ENCODE assay signal across 7 cellular contexts in genomic region chr6:118810420-118811027, GRCh38.
A peak's percentile ranks its signal among the peaks of the same experiment; 100 is the strongest.
DNase-seq lines count a peak whose midpoint lies in the region; ATAC-seq lines count a peak whose summit lies in the region.

No MANE protein-coding gene starts in this region.

- CTCF ChIA-PET in activated CD4-positive, alpha-beta T cell treated with anti-CD3 and anti-CD28 coated beads, Interleukin-2, amount 10 ng/mL, durations not matched to agents 7 days and 5 days (lab: Charles Lee), result interaction anchor here (1.0 to 1.4 kb wide), 5 partner anchors 10 to 354 kb away, joined by 3 read pairs; no protein-coding TSS in a partner anchor

- no peaks in the 10 kb centered on the region for H3K27me3 Mint-ChIP-seq in activated CD4-positive, alpha-beta T cell treated with anti-CD3 and anti-CD28 coated beads, Interleukin-2, amount 10 ng/mL, durations not matched to agents 7 days and 5 days
- H3K27me3 Mint-ChIP-seq in naive B cell, result no peaks in the 10 kb centered on the region

- peaks cover 15% of the 10 kb centered on the region for H3K9me3 Mint-ChIP-seq in activated CD4-positive, alpha-beta T cell treated with anti-CD3 and anti-CD28 coated beads, Interleukin-2, amount 10 ng/mL, durations not matched to agents 7 days and 5 days
- H3K9me3 Mint-ChIP-seq in naive B cell, result no peaks in the 10 kb centered on the region

- peak overlapping the region; percentile 91 for H3K27ac Mint-ChIP-seq in activated CD4-positive, alpha-beta T cell treated with anti-CD3 and anti-CD28 coated beads, Interleukin-2, amount 10 ng/mL, durations not matched to agents 7 days and 5 days
- H3K27ac Mint-ChIP-seq in naive B cell, result peak overlapping the region; percentile 89 to 98 (median 95)

- H3K4me3 Mint-ChIP-seq in activated CD4-positive, alpha-beta T cell treated with anti-CD3 and anti-CD28 coated beads, Interleukin-2, amount 10 ng/mL, durations not matched to agents 7 days and 5 days, result peak overlapping the region; percentile 18
- H3K4me3 Mint-ChIP-seq in naive B cell, result peak overlapping the region; percentile 10 to 92 (median 75)

- peak; percentile 77 for DNase-seq in activated CD4-positive, alpha-beta T cell treated with anti-CD3 and anti-CD28 coated beads, Interleukin-2, amount 10 ng/mL, durations not matched to agents 7 days and 5 days
- DNase-seq in naive B cell (peak; percentile 56), NCI-H2029 treated with DMSO at 0.1 percent for 48 hours (lab: John Stamatoyannopoulos, UW) (no peak), A172 (ENCODE audit: low spot score) (no peak), putamen (ENCODE audit: low spot score) (no peak)

- ATAC-seq in GM19467 (IDR thresholded peaks at IDR 0.05; ENCODE audit: unreplicated experiment) (peak; percentile 78), HG03439 (IDR thresholded peaks at IDR 0.05; ENCODE audit: unreplicated experiment) (peak; percentile 83), naive B cell (ENCODE audit: low read depth in 2 of 2) (peak; percentile 93 to 96)

- POLR2A ChIA-PET in activated CD4-positive, alpha-beta T cell treated with anti-CD3 and anti-CD28 coated beads, Interleukin-2, amount 10 ng/mL, durations not matched to agents 7 days and 5 days (lab: Charles Lee), result interaction anchor here (0.6 kb wide), 1 partner anchor 10 kb away, joined by 3 read pairs; no protein-coding TSS in a partner anchor

- peaks cover 34% of the 10 kb centered on the region for H3K36me3 Mint-ChIP-seq in activated CD4-positive, alpha-beta T cell treated with anti-CD3 and anti-CD28 coated beads, Interleukin-2, amount 10 ng/mL, durations not matched to agents 7 days and 5 days (ENCODE audit: low read depth)
- peaks cover 3 to 6% of the 10 kb centered on the region in 2 donors for H3K36me3 Mint-ChIP-seq in naive B cell

- peaks cover 51% of the 10 kb centered on the region for H3K4me1 Mint-ChIP-seq in activated CD4-positive, alpha-beta T cell treated with anti-CD3 and anti-CD28 coated beads, Interleukin-2, amount 10 ng/mL, durations not matched to agents 7 days and 5 days
- H3K4me1 Mint-ChIP-seq in naive B cell, result peaks cover 21 to 34% (median 31%) of the 10 kb centered on the region in 3 donors

Comparison
In these comparisons a context has a peak if more than half of its experiments do, and no peak if none do; other contexts are left out.
1. DNase-seq: peak in activated CD4-positive, alpha-beta T cell treated with anti-CD3 and anti-CD28 coated beads, Interleukin-2, amount 10 ng/mL, durations not matched to agents 7 days and 5 days (single experiment) and naive B cell (single experiment); none in NCI-H2029 treated with DMSO at 0.1 percent for 48 hours (single experiment), A172 (single experiment) and putamen (single experiment).
2. Peak in every context shown above with its lines, with median percentiles within 50 percentile points of each other: ATAC-seq.